In genomic region chr14:54709444-54709843, GRCh38 we compare ENCODE assay signal across 11 cellular contexts.
DNase-seq lines count a peak whose midpoint lies in the region; ATAC-seq and TF ChIP-seq lines count a peak whose summit lies in the region.
"Had no signal": no experiment of that assay in that cellular context is flagged by ENCODE, and none has a peak within 500 bp of the region (broad histone marks: within the 10 kb centered on the region; RNA-seq: fewer than 3 reads in every experiment).

No MANE protein-coding gene starts in this region.

- peak; percentile 81 for ATAC-seq in GM18861 (IDR thresholded peaks at IDR 0.05; ENCODE audit: unreplicated experiment)
- peak; percentile 79 for ATAC-seq in GM21423 (IDR thresholded peaks at IDR 0.05; ENCODE audit: unreplicated experiment)
- peak; percentile 62 for ATAC-seq in HG03196 (IDR thresholded peaks at IDR 0.05; ENCODE audit: unreplicated experiment)
- no peak for ATAC-seq in psoas muscle

- no peaks in the 10 kb centered on the region for H3K36me3 ChIP-seq in psoas muscle (ENCODE audit: insufficient read depth in 1 of 2, low read depth in 1 of 2)
- H3K36me3 ChIP-seq: neural progenitor cell had no signal

- H3K27me3 ChIP-seq in psoas muscle (ENCODE audit: insufficient read depth in 3 of 3, low read length in 2 of 3), result no peaks in the 10 kb centered on the region
- H3K27me3 ChIP-seq: neural progenitor cell had no signal

- H3K9me3 ChIP-seq in psoas muscle, result no peaks in the 10 kb centered on the region

- H3K4me1 ChIP-seq in psoas muscle, result peaks cover 76% of the 10 kb centered on the region
- H3K4me1 ChIP-seq: neural progenitor cell had no signal

- TF ChIP-seq CTCF in psoas muscle (IDR thresholded peaks at IDR 0.05), result no peak

- DNase-seq in psoas muscle (no peak), NK-92 (lab: John Stamatoyannopoulos, UW; ENCODE audit: unreplicated experiment) (no peak), HuH-7 (ENCODE audit: low spot score) (no peak), DMS153 treated with DMSO at 0.1 percent for 48 hours (lab: John Stamatoyannopoulos, UW; ENCODE audit: unreplicated experiment) (no peak)
- DNase-seq: activated effector memory CD4-positive, alpha-beta T cell treated with Interleukin-2 at 50 U/mL for 16 hours; GF-D8; NCI-H2171 had no signal

- intact Hi-C loops in psoas muscle (cut with DNase I), result no loop called here

- H3K27ac ChIP-seq in psoas muscle, result peak overlapping the region; percentile 89
- H3K27ac ChIP-seq: neural progenitor cell had no signal

- no peak overlapping the region for H3K4me3 ChIP-seq in psoas muscle
- H3K4me3 ChIP-seq: neural progenitor cell had no signal

- WGBS in psoas muscle, 3 donors, result 64 to 66% (median 65%) methylated on average over 2 of the region's 2 CpGs

Comparison
In these comparisons a context has a peak if more than half of its experiments do, and no peak if none do; other contexts are left out.
1. ATAC-seq: peak in GM18861 (single experiment), GM21423 (single experiment) and HG03196 (single experiment); none in psoas muscle (0 of 4).